Comparison of ENCODE assay signal across 8 cellular contexts in the genomic region with DNA sequence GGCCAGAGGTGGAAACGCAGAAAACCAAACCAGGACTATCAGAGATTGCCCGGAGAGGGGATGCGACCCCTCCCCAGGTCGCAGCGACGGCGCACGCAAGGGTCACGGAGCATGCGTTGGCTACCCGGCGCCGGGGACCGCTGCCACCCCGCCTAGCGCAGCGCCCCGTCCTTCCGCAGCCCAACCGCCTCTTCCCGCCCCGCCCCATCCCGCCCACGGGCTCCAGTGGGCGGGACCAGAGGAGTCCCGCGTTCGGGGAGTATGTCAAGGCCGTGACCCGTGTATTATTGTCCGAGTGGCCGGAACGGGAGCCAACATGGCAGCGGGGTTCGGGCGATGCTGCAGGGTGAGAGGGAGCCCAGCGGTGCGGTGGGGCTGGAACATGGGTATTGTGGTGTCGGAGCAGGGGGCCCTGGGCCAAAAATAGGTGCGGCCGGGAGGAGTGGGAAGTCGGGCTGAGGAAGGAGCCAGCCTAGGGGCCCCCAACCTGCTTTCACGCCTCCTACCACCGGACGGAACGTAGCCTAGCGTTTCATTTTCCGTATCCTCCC. TPM values are rescaled to one million over a fixed set of nuclear protein-coding genes. Genes with fewer than 3 reads are reported as not detected.
DNase-seq lines count a peak whose midpoint lies in the region; ATAC-seq lines count a peak whose summit lies in the region.

A gene (plus strand): TSS at position 238 of the 551 bp plus-strand sequence. CDS start 79 bp downstream, at position 317.

- peak within 1 kb of the TSS; percentile 87 for H3K27ac ChIP-seq in cingulate gyrus (ENCODE audit: low read depth, low read length)

- intact Hi-C loops in left colon (cut with DNase I, micrococcal nuclease): loop anchor here in 1 of 2 donors (5.0 kb wide), 1 partner anchor 63 kb away; a partner anchor contains a TSS

- peak; percentile 93 for DNase-seq in Ammon's horn (ENCODE audit: low spot score)
- DNase-seq in NCI-H510A (lab: John Stamatoyannopoulos, UW): peak; percentile 81
- DNase-seq in activated CD4-positive, alpha-beta T cell treated with anti-CD3 and anti-CD28 coated beads for 48 hours: peak; percentile 89
- peak; percentile 88 to 90 for DNase-seq in left colon
- peak; percentile 85 for DNase-seq in stimulated activated CD4-positive, alpha-beta T cell treated with anti-CD3 and anti-CD28 coated beads, Interleukin-1b, Interleukin-23, amount 100 ng/mL, for 48 hours

- ATAC-seq in GM19035 (IDR thresholded peaks at IDR 0.05; ENCODE audit: unreplicated experiment) (peak; percentile 89), HG03342 (IDR thresholded peaks at IDR 0.05; ENCODE audit: unreplicated experiment) (peak; percentile 89), left colon (peak; percentile 95)

RNA-seq across cellular contexts. Expression of the gene that starts here (rescaled TPM):
- 10 to 100 TPM; 92.6 to 92.7 TPM for total RNA-seq in left colon

Comparison
In these comparisons a context has a peak if more than half of its experiments do, and no peak if none do; other contexts are left out.
1. Peak in every context shown above with its lines: DNase-seq, ATAC-seq and H3K27ac ChIP-seq.